In genomic region chr1:11273595-11274234, GRCh38 we compare ENCODE assay signal across 8 cellular contexts. TPM values are rescaled to one million over a fixed set of nuclear protein-coding genes. Genes with fewer than 3 reads are reported as not detected.
DNase-seq lines count a peak whose midpoint lies in the region; ATAC-seq and TF ChIP-seq lines count a peak whose summit lies in the region.

No MANE protein-coding gene starts in this region.

- H3K27me3 ChIP-seq in gastroesophageal sphincter, result no peaks in the 10 kb centered on the region

- DNase-seq in DMS53 (lab: John Stamatoyannopoulos, UW) (peak; percentile 56), DMS53 treated with DMSO at 0.1 percent for 48 hours (lab: John Stamatoyannopoulos, UW; ENCODE audit: unreplicated experiment) (no peak), sciatic nerve (ENCODE audit: low spot score) (no peak), GF-D8 (lab: John Stamatoyannopoulos, UW) (no peak)

- H3K4me1 ChIP-seq in gastroesophageal sphincter, result peaks cover 0 to 43% (median 28%) of the 10 kb centered on the region in 3 donors

- ATAC-seq in HG03060 (IDR thresholded peaks at IDR 0.05; ENCODE audit: low read depth, unreplicated experiment) (peak; percentile 29), gastroesophageal sphincter (peak; percentile 16), sciatic nerve (peak; percentile 48), HG03469 (IDR thresholded peaks at IDR 0.05; ENCODE audit: unreplicated experiment) (no peak)

- intact Hi-C loops in sciatic nerve (cut with DNase I), result no loop called here

- WGBS in gastroesophageal sphincter (ENCODE audit: low coverage in 1 of 2), 2 donors, result 10% methylated on average over 10 of the region's 22 CpGs; no CpG with 5 or more reads in 1 of the 2 donors

- H3K36me3 ChIP-seq in gastroesophageal sphincter, result peaks cover 0 to 27% of the 10 kb centered on the region in 2 donors

- H3K4me3 ChIP-seq in WI38 (ENCODE audit: low read depth, low read length) (peak overlapping the region; percentile 76), gastroesophageal sphincter (peak overlapping the region; percentile 80)

- peak overlapping the region; percentile 83 to 95 (median 93) for H3K27ac ChIP-seq in gastroesophageal sphincter

- TF ChIP-seq CTCF in WI38 (IDR thresholded peaks at IDR 0.05; ENCODE audit: low read depth, low read length) (no peak), gastroesophageal sphincter (IDR thresholded peaks at IDR 0.05) (no peak)

- TF ChIP-seq EP300 in gastroesophageal sphincter (IDR thresholded peaks at IDR 0.05), result no peak

- no peaks in the 10 kb centered on the region for H3K9me3 ChIP-seq in gastroesophageal sphincter

- TF ChIP-seq POLR2A in gastroesophageal sphincter (IDR thresholded peaks at IDR 0.05), result no peak

RNA-seq across cellular contexts. Expression of gene UBIAD1, which starts 0.7 kb away (rescaled TPM):
- total RNA-seq in gastroesophageal sphincter (10 to 100 TPM; 11.7 to 16.3 (median 14.0) TPM), sciatic nerve (13.9 TPM)

RNA-seq across cellular contexts. Expression of gene MTOR, which starts 11.4 kb away (rescaled TPM):
- 10 to 100 TPM; 32.4 to 55.4 (median 42.5) TPM for total RNA-seq in gastroesophageal sphincter
- 36.1 TPM for total RNA-seq in sciatic nerve
